38 cellular contexts compared by ENCODE assay signal in the genomic region with DNA sequence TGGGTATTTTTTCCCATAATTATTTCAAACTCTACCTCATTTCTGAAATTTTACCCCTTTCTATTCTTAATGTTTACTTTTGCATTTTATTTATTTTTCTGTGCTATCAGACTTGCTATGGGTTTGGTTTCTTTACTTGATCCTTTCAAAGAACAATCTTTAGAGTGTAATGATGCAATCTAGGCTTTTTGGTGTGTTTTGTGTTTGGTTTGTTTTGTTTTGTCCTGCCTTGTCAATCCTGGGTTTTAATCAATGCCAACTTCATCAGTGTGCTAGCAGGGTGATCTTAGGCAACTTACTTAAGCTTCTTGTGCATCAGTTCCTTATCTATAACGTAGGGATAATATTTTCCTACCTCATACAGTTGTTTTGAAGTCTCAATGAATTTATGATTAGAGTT.
"Had no signal": no experiment of that assay in that cellular context is flagged by ENCODE, and none has a peak within 500 bp of the region (broad histone marks: within the 10 kb centered on the region; RNA-seq: fewer than 3 reads in every experiment).

No MANE protein-coding gene starts in this region.

- H3K9me3 ChIP-seq: ascending aorta, breast epithelium, colonic mucosa, esophagus squamous epithelium, gastroesophageal sphincter had no signal

- H3K4me3 ChIP-seq: ascending aorta, breast epithelium, cardiac muscle cell, colonic mucosa, esophagus squamous epithelium, gastroesophageal sphincter, heart right ventricle had no signal

- H3K27me3 ChIP-seq: ascending aorta, breast epithelium, cardiac muscle cell, colonic mucosa, esophagus squamous epithelium, gastroesophageal sphincter, heart right ventricle had no signal

- H3K36me3 ChIP-seq: ascending aorta, breast epithelium, cardiac muscle cell, colonic mucosa, esophagus squamous epithelium, gastroesophageal sphincter, heart right ventricle, WERI-Rb-1 had no signal

- H3K4me1 Mint-ChIP-seq: activated B cell treated with CpG ODN at 0.5 μM for 24 hours; activated CD8-positive, alpha-beta memory T cell treated with anti-CD3 and anti-CD28 coated beads, Interleukin-2, amount 10 ng/mL, durations not matched to agents 7 days and 5 days; activated naive CD4-positive, alpha-beta T cell treated with anti-CD3 and anti-CD28 coated beads, Interleukin-2, amount 10 ng/mL, durations not matched to agents 7 days and 5 days; brain had no signal

- H3K4me1 ChIP-seq: ascending aorta, breast epithelium, colonic mucosa, esophagus squamous epithelium, gastroesophageal sphincter, heart right ventricle had no signal

- H3K4me3 Mint-ChIP-seq: activated B cell treated with CpG ODN at 0.5 μM for 24 hours; activated CD8-positive, alpha-beta memory T cell treated with anti-CD3 and anti-CD28 coated beads, Interleukin-2, amount 10 ng/mL, durations not matched to agents 7 days and 5 days; activated CD8-positive, alpha-beta T cell treated with anti-CD3 and anti-CD28 coated beads for 36 hours; activated naive CD4-positive, alpha-beta T cell treated with anti-CD3 and anti-CD28 coated beads, Interleukin-2, amount 10 ng/mL, durations not matched to agents 7 days and 5 days; activated naive CD8-positive, alpha-beta T cell treated with anti-CD3 and anti-CD28 coated beads, Interleukin-2, amount 10 ng/mL, durations not matched to agents 7 days and 5 days; activated T-helper 1 cell treated with anti-CD3 and anti-CD28 coated beads, Interleukin-12 subunit alpha, Interleukin-12 subunit beta, Interleukin-2, Interleukin-4 antibody, amounts not matched to agents 30 ng/mL and 10 ng/mL and 1 ng/mL, durations not matched to agents 14 hours and 24 hours and 36 hours; brain; T-helper 17 cell; T-helper 2 cell treated with Interferon-gamma antibody and Interleukin-4, amounts not matched to agents 5 μg/mL and 100 μg/mL, for 36 hours had no signal

- H3K27ac ChIP-seq: ascending aorta, breast epithelium, cardiac muscle cell, colonic mucosa, epithelial cell of prostate, esophagus squamous epithelium, gastroesophageal sphincter, heart right ventricle, WERI-Rb-1 had no signal

- H3K27ac Mint-ChIP-seq: activated B cell treated with CpG ODN at 0.5 μM for 24 hours; activated CD8-positive, alpha-beta memory T cell treated with anti-CD3 and anti-CD28 coated beads, Interleukin-2, amount 10 ng/mL, durations not matched to agents 7 days and 5 days; activated CD8-positive, alpha-beta T cell treated with anti-CD3 and anti-CD28 coated beads for 36 hours; activated naive CD4-positive, alpha-beta T cell treated with anti-CD3 and anti-CD28 coated beads, Interleukin-2, amount 10 ng/mL, durations not matched to agents 7 days and 5 days; activated naive CD4-positive, alpha-beta T cell treated with anti-CD3 and anti-CD28 coated beads, Interleukin-2, amount 50 U/mL, for 72 hours; activated naive CD8-positive, alpha-beta T cell treated with anti-CD3 and anti-CD28 coated beads, Interleukin-2, amount 10 ng/mL, durations not matched to agents 7 days and 5 days; activated T-helper 1 cell treated with anti-CD3 and anti-CD28 coated beads, Interleukin-12 subunit alpha, Interleukin-12 subunit beta, Interleukin-2, Interleukin-4 antibody, amounts not matched to agents 30 ng/mL and 10 ng/mL and 1 ng/mL, durations not matched to agents 14 hours and 24 hours and 36 hours; activated T-helper 2 cell treated with anti-CD3 and anti-CD28 coated beads, Interferon-gamma antibody, Interleukin-2, Interleukin-4, amounts not matched to agents 10 μg/mL and 5 μg/mL and 100 μg/mL, durations not matched to agents 14 hours and 24 hours and 36 hours; brain; T-helper 17 cell; T-helper 2 cell treated with Interferon-gamma antibody and Interleukin-4, amounts not matched to agents 5 μg/mL and 100 μg/mL, for 36 hours had no signal

- FAIRE-seq: endometrium, endothelial cell of umbilical vein had no signal

- H3K27me3 Mint-ChIP-seq: activated B cell treated with CpG ODN at 0.5 μM for 24 hours; activated CD8-positive, alpha-beta memory T cell treated with anti-CD3 and anti-CD28 coated beads, Interleukin-2, amount 10 ng/mL, durations not matched to agents 7 days and 5 days; activated CD8-positive, alpha-beta T cell treated with anti-CD3 and anti-CD28 coated beads for 36 hours; activated naive CD8-positive, alpha-beta T cell treated with anti-CD3 and anti-CD28 coated beads, Interleukin-2, amount 10 ng/mL, durations not matched to agents 7 days and 5 days; T-helper 17 cell had no signal

- H3K9me3 Mint-ChIP-seq: activated B cell treated with CpG ODN at 0.5 μM for 24 hours; activated CD8-positive, alpha-beta T cell treated with anti-CD3 and anti-CD28 coated beads for 36 hours; activated naive CD4-positive, alpha-beta T cell treated with anti-CD3 and anti-CD28 coated beads, Interleukin-2, amount 10 ng/mL, durations not matched to agents 7 days and 5 days; activated naive CD4-positive, alpha-beta T cell treated with anti-CD3 and anti-CD28 coated beads, Interleukin-2, amount 50 U/mL, for 72 hours; activated naive CD8-positive, alpha-beta T cell treated with anti-CD3 and anti-CD28 coated beads, Interleukin-2, amount 10 ng/mL, durations not matched to agents 7 days and 5 days; activated T-helper 1 cell treated with anti-CD3 and anti-CD28 coated beads, Interleukin-12 subunit alpha, Interleukin-12 subunit beta, Interleukin-2, Interleukin-4 antibody, amounts not matched to agents 30 ng/mL and 10 ng/mL and 1 ng/mL, durations not matched to agents 14 hours and 24 hours and 36 hours; activated T-helper 2 cell treated with anti-CD3 and anti-CD28 coated beads, Interferon-gamma antibody, Interleukin-2, Interleukin-4, amounts not matched to agents 10 μg/mL and 5 μg/mL and 100 μg/mL, durations not matched to agents 14 hours and 24 hours and 36 hours; T-helper 2 cell treated with Interferon-gamma antibody and Interleukin-4, amounts not matched to agents 5 μg/mL and 100 μg/mL, for 36 hours had no signal

- DNase-seq: activated B cell treated with CpG ODN at 0.5 μM for 24 hours; activated CD4-positive, alpha-beta T cell treated with anti-CD3 and anti-CD28 coated beads for 48 hours; activated CD4-positive, alpha-beta T cell treated with anti-CD3 and anti-CD28 coated beads, Interleukin-2, amount 50 U/mL, for 1 hour; activated CD4-positive, alpha-beta T cell treated with anti-CD3 and anti-CD28 coated beads, Interleukin-2, amount 50 U/mL, for 48 hours; activated CD8-positive, alpha-beta memory T cell treated with anti-CD3 and anti-CD28 coated beads, Interleukin-2, amount 10 ng/mL, durations not matched to agents 7 days and 5 days; activated CD8-positive, alpha-beta memory T cell treated with anti-CD3 and anti-CD28 coated beads, Interleukin-2, amount 50 U/mL, for 4 hours; activated CD8-positive, alpha-beta T cell treated with anti-CD3 and anti-CD28 coated beads for 36 hours; activated gamma-delta T cell; activated naive CD4-positive, alpha-beta T cell; activated naive CD4-positive, alpha-beta T cell treated with anti-CD3 and anti-CD28 coated beads, Interleukin-2, amount 10 ng/mL, durations not matched to agents 7 days and 5 days; activated naive CD8-positive, alpha-beta T cell treated with anti-CD3 and anti-CD28 coated beads, Interleukin-2, amount 10 ng/mL, durations not matched to agents 7 days and 5 days; activated T-cell treated with anti-CD3 and anti-CD28 coated beads, Interleukin-2, amount 50 U/mL, for 1 hour; activated T-cell treated with anti-CD3 and anti-CD28 coated beads, Interleukin-2, amount 50 U/mL, for 48 hours; amniotic stem cell; central memory CD4-positive, alpha-beta T cell; cerebellar nuclear complex; colonic mucosa; effector CD8-positive, alpha-beta T cell; esophagus squamous epithelium; foreskin melanocyte; heart right ventricle; T-helper 1 cell; T-helper 17 cell; T1000; WERI-Rb-1 had no signal

- H3K36me3 Mint-ChIP-seq: activated CD8-positive, alpha-beta memory T cell treated with anti-CD3 and anti-CD28 coated beads, Interleukin-2, amount 10 ng/mL, durations not matched to agents 7 days and 5 days; activated naive CD4-positive, alpha-beta T cell treated with anti-CD3 and anti-CD28 coated beads, Interleukin-2, amount 10 ng/mL, durations not matched to agents 7 days and 5 days; activated naive CD4-positive, alpha-beta T cell treated with anti-CD3 and anti-CD28 coated beads, Interleukin-2, amount 50 U/mL, for 72 hours; activated naive CD8-positive, alpha-beta T cell treated with anti-CD3 and anti-CD28 coated beads, Interleukin-2, amount 10 ng/mL, durations not matched to agents 7 days and 5 days; brain had no signal

- ATAC-seq: activated CD4-positive, CD25-positive, alpha-beta regulatory T cell treated with anti-CD3 and anti-CD28 coated beads, Interleukin-2, amount 50 U/mL, for 24 hours; activated CD8-positive, alpha-beta memory T cell treated with anti-CD3 and anti-CD28 coated beads, Interleukin-2, amount 10 ng/mL, durations not matched to agents 7 days and 5 days; activated CD8-positive, alpha-beta T cell treated with anti-CD3 and anti-CD28 coated beads for 36 hours; activated naive CD4-positive, alpha-beta T cell treated with anti-CD3 and anti-CD28 coated beads, Interleukin-2, amount 50 U/mL, for 72 hours; gastroesophageal sphincter; heart right ventricle; T-helper 17 cell had no signal
